8 cellular contexts compared by ENCODE assay signal in the genomic region with DNA sequence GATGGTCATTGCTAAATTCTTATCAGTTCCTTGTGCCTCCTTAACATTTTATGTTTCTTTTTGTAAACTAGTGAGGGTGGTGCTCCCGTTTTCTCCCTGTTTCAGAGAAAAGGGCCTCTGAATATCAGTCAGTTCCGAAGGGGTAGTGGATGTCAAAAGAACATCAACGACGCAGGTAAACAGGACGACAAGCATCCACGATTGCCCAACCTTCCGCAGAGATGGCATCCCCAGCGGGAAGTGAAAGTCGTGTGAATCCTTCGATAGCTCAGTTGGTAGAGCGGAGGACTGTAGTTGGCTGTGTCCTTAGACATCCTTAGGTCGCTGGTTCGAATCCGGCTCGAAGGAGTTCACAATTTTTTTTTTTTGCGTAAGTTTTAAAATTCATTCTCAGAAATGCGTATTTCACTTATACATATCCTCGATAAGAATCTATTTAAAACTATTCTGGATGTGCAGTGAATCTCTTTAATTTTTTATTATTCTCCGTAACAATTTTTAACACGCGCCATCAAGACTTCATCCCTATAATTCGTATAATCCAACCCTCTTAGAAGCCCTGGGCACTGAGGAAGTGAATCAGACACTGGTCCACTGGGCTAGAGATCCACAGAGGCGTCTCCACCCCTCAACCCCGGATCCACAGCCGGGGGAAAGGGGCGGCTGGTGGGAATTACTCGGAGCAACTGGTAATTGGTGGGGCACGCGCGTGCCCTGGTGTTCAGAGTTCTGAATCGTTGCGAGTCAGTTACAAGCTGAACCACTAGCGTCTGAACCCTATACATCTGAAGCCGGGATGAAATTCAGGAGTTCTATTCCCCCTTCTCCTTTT. TPM values are rescaled to one million over a fixed set of nuclear protein-coding genes. Genes with fewer than 3 reads are reported as not detected.
DNase-seq lines count a peak whose midpoint lies in the region; ATAC-seq and TF ChIP-seq lines count a peak whose summit lies in the region.

No MANE protein-coding gene starts in this region.

- DNase-seq in AG04450 (ENCODE audit: low read depth, low spot score) (peak; percentile 87), NCI-H524 (lab: John Stamatoyannopoulos, UW) (peak; percentile 88 to 94), colonic mucosa (peak; percentile 99), left kidney (ENCODE audit: low read depth, low spot score) (peak; percentile 98)
- peak; percentile 97 for DNase-seq in activated CD4-positive, alpha-beta T cell treated with anti-CD3 and anti-CD28 coated beads for 36 hours
- peak; percentile 99 to 100 for DNase-seq in stimulated activated CD4-positive, alpha-beta T cell treated with anti-CD3 and anti-CD28 coated beads, Interleukin-2, amount 100 ng/mL, for 24 hours

- H3K9ac ChIP-seq in colonic mucosa (ENCODE audit: low read depth in 2 of 2, low read length in 2 of 2) = peak overlapping the region in 1 of 2 donors; percentile 48

- peaks cover 2% of the 10 kb centered on the region for H3K27me3 Mint-ChIP-seq in activated CD4-positive, alpha-beta T cell treated with anti-CD3 and anti-CD28 coated beads for 36 hours

- peak; percentile 74 for ATAC-seq in GM18909 (IDR thresholded peaks at IDR 0.05; ENCODE audit: poor library complexity, unreplicated experiment)
- peak; percentile 56 for ATAC-seq in HG03442 (IDR thresholded peaks at IDR 0.05; ENCODE audit: unreplicated experiment)
- ATAC-seq in activated CD4-positive, alpha-beta T cell treated with anti-CD3 and anti-CD28 coated beads for 36 hours = peak; percentile 74

- H3K27ac ChIP-seq in AG04450 (ENCODE audit: low read depth, low read length) (peak overlapping the region; percentile 39), colonic mucosa (no peak overlapping the region)

- H3K4me3 ChIP-seq in AG04450 (ENCODE audit: low read depth, low read length) (peak overlapping the region; percentile 79), colonic mucosa (peak overlapping the region; percentile 41)

- peak overlapping the region; percentile 81 for H3K27ac Mint-ChIP-seq in activated CD4-positive, alpha-beta T cell treated with anti-CD3 and anti-CD28 coated beads for 36 hours

- no peaks in the 10 kb centered on the region for H3K9me3 ChIP-seq in AG04450 (ENCODE audit: control insufficient read depth, insufficient read depth, low read length)
- H3K9me3 ChIP-seq in colonic mucosa = no peaks in the 10 kb centered on the region

- H3K4me1 ChIP-seq in colonic mucosa = peaks cover 4% of the 10 kb centered on the region

- peak overlapping the region; percentile 85 for H3K4me3 Mint-ChIP-seq in activated CD4-positive, alpha-beta T cell treated with anti-CD3 and anti-CD28 coated beads for 36 hours

- CTCF ChIA-PET in AG04450 (lab: Charles Lee) = interaction anchor here (0.6 to 3.4 kb wide), 6 partner anchors 18 to 239 kb away, joined by 4 to 22 read pairs (median 6); a partner anchor contains a TSS
- CTCF ChIA-PET in activated CD4-positive, alpha-beta T cell treated with anti-CD3 and anti-CD28 coated beads for 36 hours (lab: Charles Lee) = interaction anchor here (0.6 to 6.2 kb wide), 17 partner anchors 8 to 1130 kb away, joined by 3 to 44 read pairs (median 4); no protein-coding TSS in a partner anchor

- H3K27me3 ChIP-seq in AG04450 (ENCODE audit: control insufficient read depth, insufficient read depth, low read length) = no peaks in the 10 kb centered on the region
- no peaks in the 10 kb centered on the region for H3K27me3 ChIP-seq in colonic mucosa

- H3K4me1 Mint-ChIP-seq in activated CD4-positive, alpha-beta T cell treated with anti-CD3 and anti-CD28 coated beads for 36 hours = peaks cover 29% of the 10 kb centered on the region

- H3K36me3 Mint-ChIP-seq in activated CD4-positive, alpha-beta T cell treated with anti-CD3 and anti-CD28 coated beads for 36 hours (ENCODE audit: low read depth) = peaks cover 4% of the 10 kb centered on the region

- intact Hi-C loops in activated CD4-positive, alpha-beta T cell treated with anti-CD3 and anti-CD28 coated beads for 36 hours (cut with DNase I, micrococcal nuclease) = loop anchor here (1.0 to 2.0 kb wide), 11 partner anchors 15 to 394 kb away; a partner anchor contains a TSS
- intact Hi-C loops in colonic mucosa (cut with DNase I) = no loop called here

- no peaks in the 10 kb centered on the region for H3K9me3 Mint-ChIP-seq in activated CD4-positive, alpha-beta T cell treated with anti-CD3 and anti-CD28 coated beads for 36 hours (ENCODE audit: low read depth)

- POLR2A ChIA-PET in AG04450 (lab: Yijun Ruan, JAX) = interaction anchor here (0.6 to 1.3 kb wide), 2 partner anchors 297 to 352 kb away, joined by 3 to 14 read pairs; a partner anchor contains a TSS
- POLR2A ChIA-PET in activated CD4-positive, alpha-beta T cell treated with anti-CD3 and anti-CD28 coated beads for 36 hours (lab: Charles Lee) = interaction anchor here (0.6 to 0.9 kb wide), 4 partner anchors 8 to 282 kb away, joined by 4 to 6 read pairs (median 4); no protein-coding TSS in a partner anchor

- peak; percentile 33 for TF ChIP-seq CTCF in AG04450 (IDR thresholded peaks at IDR 0.05; ENCODE audit: low read depth, low read length)
- no peak for TF ChIP-seq CTCF in colonic mucosa (IDR thresholded peaks at IDR 0.05)

- H3K36me3 ChIP-seq in colonic mucosa = no peaks in the 10 kb centered on the region

RNA-seq across cellular contexts. Expression of a gene that starts 27.9 kb away (rescaled TPM):
- 12.8 and 14.9 TPM in 2 replicates for polyA plus RNA-seq in AG04450 (2011; rRNA removed)
- 9.6 and 9.7 TPM in 2 replicates for polyA minus RNA-seq in AG04450 (2011; rRNA and poly(A)+ RNA removed)
- 10 to 100 TPM; 21.5 to 24.9 TPM for total RNA-seq in activated CD4-positive, alpha-beta T cell treated with anti-CD3 and anti-CD28 coated beads for 36 hours
- 10 to 100 TPM; 15.9 to 17.9 TPM for total RNA-seq in colonic mucosa

RNA-seq across cellular contexts. Expression of a gene that starts 30.7 kb away (rescaled TPM):
- 59.0 and 72.3 TPM in 2 replicates for polyA plus RNA-seq in AG04450 (2011; rRNA removed)
- 18.6 and 27.4 TPM in 2 replicates for polyA minus RNA-seq in AG04450 (2011; rRNA and poly(A)+ RNA removed)
- total RNA-seq in activated CD4-positive, alpha-beta T cell treated with anti-CD3 and anti-CD28 coated beads for 36 hours = 10 to 100 TPM; 63.6 to 86.4 TPM
- 10 to 100 TPM; 40.6 to 56.0 TPM for total RNA-seq in colonic mucosa
